In the genomic region with DNA sequence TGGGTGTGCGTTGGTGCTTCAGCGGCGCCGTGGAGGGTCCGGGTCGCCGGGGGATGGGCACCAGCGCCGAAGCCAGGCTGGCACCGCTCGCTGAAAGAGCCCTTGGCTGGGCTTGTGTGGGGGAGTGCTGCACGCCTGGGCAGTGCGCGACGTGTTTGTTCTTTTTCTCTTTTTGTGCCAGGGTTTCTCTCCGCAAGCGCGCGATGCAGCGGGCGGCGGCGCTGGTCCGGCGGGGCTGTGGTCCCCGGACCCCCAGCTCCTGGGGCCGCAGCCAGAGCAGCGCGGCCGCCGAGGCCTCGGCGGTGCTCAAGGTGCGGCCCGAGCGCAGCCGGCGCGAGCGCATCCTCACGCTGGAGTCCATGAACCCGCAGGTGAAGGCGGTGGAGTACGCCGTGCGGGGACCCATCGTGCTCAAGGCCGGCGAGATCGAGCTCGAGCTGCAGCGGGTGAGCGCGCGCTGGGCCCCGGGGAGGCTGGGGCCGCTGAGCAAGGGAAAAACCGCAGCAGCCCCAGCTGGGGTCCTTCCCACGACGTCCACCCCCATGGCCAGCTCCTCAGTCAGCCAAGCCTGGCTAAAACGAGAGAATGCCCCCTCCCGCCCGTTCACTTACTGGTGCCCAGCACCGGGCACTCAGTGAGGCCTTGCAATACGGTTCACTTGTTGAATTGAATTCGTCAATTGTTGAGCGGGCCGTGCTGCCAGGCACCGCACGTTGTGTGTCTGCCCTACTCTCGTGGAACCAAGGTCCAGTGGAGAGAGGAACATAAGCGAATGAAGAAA, we compare ENCODE assay signal across 8 cellular contexts. TPM values are rescaled to one million over a fixed set of nuclear protein-coding genes. Genes with fewer than 3 reads are reported as not detected.
DNase-seq lines count a peak whose midpoint lies in the region; ATAC-seq and TF ChIP-seq lines count a peak whose summit lies in the region.

No MANE protein-coding gene starts in this region.

- no peaks in the 10 kb centered on the region for H3K36me3 Mint-ChIP-seq in effector memory CD8-positive, alpha-beta T cell (ENCODE audit: insufficient read depth)

- peak overlapping the region; percentile 78 to 88 for H3K4me3 Mint-ChIP-seq in effector memory CD8-positive, alpha-beta T cell

- no peak for TF ChIP-seq CTCF in tibial nerve (IDR thresholded peaks at IDR 0.05)

- no peaks in the 10 kb centered on the region for H3K36me3 ChIP-seq in tibial nerve

- H3K9me3 Mint-ChIP-seq in effector memory CD8-positive, alpha-beta T cell: no peaks in the 10 kb centered on the region

- H3K4me3 ChIP-seq in mononuclear cell (ENCODE audit: low read length) (peak overlapping the region; percentile 61), tibial nerve (peak overlapping the region; percentile 65 to 84 (median 72))

- H3K27me3 Mint-ChIP-seq in effector memory CD8-positive, alpha-beta T cell: peaks cover 21 to 32% of the 10 kb centered on the region in 2 donors

- 4 to 7% methylated on average over 22 to 35 of the region's 72 CpGs for WGBS in tibial nerve, 2 donors

- peaks cover 9 to 10% of the 10 kb centered on the region in 2 donors for H3K4me1 Mint-ChIP-seq in effector memory CD8-positive, alpha-beta T cell (ENCODE audit: low read depth in 2 of 2)

- H3K27ac ChIP-seq in tibial nerve: peak overlapping the region; percentile 61 to 96 (median 77)

- peaks cover 17% of the 10 kb centered on the region for H3K4me1 ChIP-seq in mononuclear cell (ENCODE audit: insufficient read depth, low read length)
- peaks cover 0 to 44% (median 11%) of the 10 kb centered on the region in 4 donors for H3K4me1 ChIP-seq in tibial nerve

- TF ChIP-seq EP300 in tibial nerve (IDR thresholded peaks at IDR 0.05): no peak

- no peak for TF ChIP-seq POLR2A in tibial nerve (IDR thresholded peaks at IDR 0.05)

- H3K27ac Mint-ChIP-seq in effector memory CD8-positive, alpha-beta T cell: no peak overlapping the region

- H3K9me3 ChIP-seq in mononuclear cell (ENCODE audit: low read depth, low read length) (no peaks in the 10 kb centered on the region), tibial nerve (no peaks in the 10 kb centered on the region)

- DNase-seq in NCI-H1417 (lab: John Stamatoyannopoulos, UW): peak in 2 of 3 experiments; percentile 73 to 74
- no peak for DNase-seq in NCI-H1417 treated with DMSO at 0.1 percent for 48 hours (lab: John Stamatoyannopoulos, UW)
- peak; percentile 3 for DNase-seq in T-helper 9 cell
- no peak for DNase-seq in effector memory CD8-positive, alpha-beta T cell
- DNase-seq in tibial nerve (ENCODE audit: low spot score in 2 of 2): no peak
- DNase-seq in NCI-H446 treated with DMSO at 0.1 percent for 48 hours (lab: John Stamatoyannopoulos, UW): no peak

- no peaks in the 10 kb centered on the region for H3K27me3 ChIP-seq in mononuclear cell (ENCODE audit: insufficient read depth, low read length)
- H3K27me3 ChIP-seq in tibial nerve: no peaks in the 10 kb centered on the region

- peak; percentile 18 for ATAC-seq in HG02938 (IDR thresholded peaks at IDR 0.05; ENCODE audit: unreplicated experiment)
- peak; percentile 25 for ATAC-seq in effector memory CD8-positive, alpha-beta T cell (replicated peaks)

RNA-seq across cellular contexts. Expression of gene GPT2, which starts 0.5 kb away (rescaled TPM):
- 0.21 TPM for total RNA-seq in mononuclear cell
- 100 to 1,000 TPM in 1 of 4 donors, 10 to 100 TPM in 3; 42.5 to 126 (median 61.3) TPM for total RNA-seq in tibial nerve

RNA-seq across cellular contexts. Expression of gene C16orf87, which starts 53.7 kb away (rescaled TPM):
- 30.4 TPM for total RNA-seq in mononuclear cell
- 1 to 10 TPM; 4.1 to 5.9 (median 5.3) TPM for total RNA-seq in tibial nerve

Comparison
In these comparisons a context has a peak if more than half of its experiments do, and no peak if none do; other contexts are left out.
1. DNase-seq: peak in NCI-H1417 (2 of 3) and T-helper 9 cell (single experiment); none in NCI-H1417 treated with DMSO at 0.1 percent for 48 hours (single experiment), effector memory CD8-positive, alpha-beta T cell (0 of 3), tibial nerve (0 of 2) and NCI-H446 treated with DMSO at 0.1 percent for 48 hours (single experiment).
2. RNA of gene GPT2, which starts 0.5 kb away (total RNA-seq): 42.5 to 126 TPM in tibial nerve; 0.21 TPM in mononuclear cell (single experiment); every median in the first group is over 10 times any median in the second.